ENCODE assay signal across 2 cellular contexts in genomic region chr19:3458595-3459284, GRCh38.
TF ChIP-seq lines count a peak whose summit lies in the region.

No MANE protein-coding gene starts in this region.

TF ChIP-seq in Ishikawa, 13 proteins besides CTCF, POLR2A, EP300 and RAD21 (continued from another document):
- TF ChIP-seq ZBTB7A (IDR thresholded peaks at IDR 0.05; ENCODE audit: low read depth) (0 out of 2 replicates have a peak, but pooled peaks have one; percentile 7), CREB1 (IDR thresholded peaks at IDR 0.05; ENCODE audit: low read depth) (no peak), TEAD4 (IDR thresholded peaks at IDR 0.05) (peak; percentile 13; the same call in 1 of the 2 replicates), TCF12 (IDR thresholded peaks at IDR 0.05; ENCODE audit: low read depth) (no peak)

TF ChIP-seq in endothelial cell of umbilical vein, 7 proteins besides CTCF, POLR2A, EP300 and RAD21 (continued from another document):
- no peak for TF ChIP-seq MAX (IDR thresholded peaks at IDR 0.05; ENCODE audit: insufficient read depth, insufficient read length)
